ENCODE assay signal across 11 cellular contexts in the genomic region with DNA sequence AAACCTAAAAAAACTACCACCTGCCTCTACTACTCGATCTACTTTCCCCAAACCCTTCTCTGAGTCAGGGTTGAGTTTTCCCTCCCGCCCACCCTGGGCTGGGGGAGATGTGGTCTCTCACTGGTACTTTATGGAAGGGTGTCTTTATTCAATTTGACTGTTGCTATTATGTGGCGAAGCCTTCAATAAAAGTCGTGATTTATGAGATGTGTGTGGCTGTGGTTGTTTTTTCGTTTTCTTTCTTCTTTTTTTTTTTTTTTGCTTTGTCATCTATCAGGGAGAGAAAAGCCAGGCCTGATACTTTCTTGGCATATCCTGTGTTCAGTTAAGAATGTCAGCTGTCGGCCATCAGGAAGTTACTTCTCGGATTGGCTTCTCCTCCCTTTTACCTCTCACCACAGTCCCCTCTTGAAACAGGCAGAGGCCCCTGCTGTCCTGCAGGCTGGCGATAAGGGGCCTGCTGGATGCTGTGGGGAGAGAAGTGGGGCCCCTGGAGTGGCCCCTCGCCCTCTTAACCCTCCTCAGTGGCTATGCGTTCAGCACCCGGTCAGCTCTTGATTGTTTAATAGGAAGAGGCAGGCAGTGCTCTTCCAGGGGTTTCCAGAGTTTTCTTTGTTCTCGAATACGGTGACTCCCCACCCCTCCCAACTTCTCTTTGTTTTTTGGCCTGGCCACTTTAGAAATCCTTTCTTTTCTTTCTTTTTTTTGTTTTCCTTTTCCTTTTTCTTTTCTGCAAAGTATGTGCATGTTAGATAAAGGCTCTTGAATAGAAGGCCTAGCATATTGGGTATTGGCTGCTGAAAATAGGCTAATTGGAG.
DNase-seq lines count a peak whose midpoint lies in the region; ATAC-seq and TF ChIP-seq lines count a peak whose summit lies in the region.
"Had no signal": no experiment of that assay in that cellular context is flagged by ENCODE, and none has a peak within 500 bp of the region (broad histone marks: within the 10 kb centered on the region; RNA-seq: fewer than 3 reads in every experiment).

No MANE protein-coding gene starts in this region.

- H3K36me3 ChIP-seq in smooth muscle cell (ENCODE audit: low read depth): no peaks in the 10 kb centered on the region
- H3K36me3 ChIP-seq: transverse colon had no signal

- H3K9ac ChIP-seq in smooth muscle cell (ENCODE audit: low read depth): no peak overlapping the region

- H3K27me3 Mint-ChIP-seq in WTC11 (ENCODE audit: low read depth): no peaks in the 10 kb centered on the region

- no peak overlapping the region for H3K4me3 Mint-ChIP-seq in WTC11

- WGBS in smooth muscle cell (ENCODE audit: low lambda C conversion rate): 25% methylated on average over 13 of the region's 13 CpGs

- peak overlapping the region; percentile 65 for H3K4me2 ChIP-seq in smooth muscle cell

- peaks cover 3% of the 10 kb centered on the region for H4K20me1 ChIP-seq in smooth muscle cell (ENCODE audit: low read depth)

- no peak for TF ChIP-seq CTCF in WTC11 (IDR thresholded peaks at IDR 0.05)
- TF ChIP-seq CTCF in smooth muscle cell (IDR thresholded peaks at IDR 0.05; ENCODE audit: borderline replicate concordance, insufficient read depth, poor library complexity, severe bottlenecking): no peak

- H3K27me3 ChIP-seq in smooth muscle cell (ENCODE audit: low read depth): no peaks in the 10 kb centered on the region
- H3K27me3 ChIP-seq: transverse colon had no signal

- H3K4me1 ChIP-seq in smooth muscle cell (ENCODE audit: low read depth): peaks cover 17% of the 10 kb centered on the region

- intact Hi-C loops in left cardiac atrium (cut with DNase I): no loop called here

- DNase-seq in NCI-H2227 treated with DMSO at 0.1 percent for 48 hours (lab: John Stamatoyannopoulos, UW) (peak; percentile 49), NCI-H2227 (lab: John Stamatoyannopoulos, UW; ENCODE audit: unreplicated experiment) (no peak), WTC11 (ENCODE audit: low spot score) (no peak), left cardiac atrium (no peak), smooth muscle cell (lab: John Stamatoyannopoulos, UW; ENCODE audit: unreplicated experiment) (no peak), 8988T (no peak), D341Med (ENCODE audit: low spot score) (no peak), mucosa of gallbladder (ENCODE audit: low spot score) (no peak)
- DNase-seq: NCI-H2081, transverse colon had no signal

- no peak overlapping the region for H2AFZ ChIP-seq in smooth muscle cell (ENCODE audit: low read depth)

- no peaks in the 10 kb centered on the region for H3K9me3 ChIP-seq in smooth muscle cell (replicated peaks; ENCODE audit: low read depth)
- H3K9me3 ChIP-seq: transverse colon had no signal

- H3K27ac Mint-ChIP-seq in WTC11: peak overlapping the region; percentile 82

- H3K9me3 Mint-ChIP-seq in WTC11: peaks cover 2% of the 10 kb centered on the region

- H3F3A ChIP-seq in smooth muscle cell (ENCODE audit: low read depth): peaks cover 3% of the 10 kb centered on the region

- no peak overlapping the region for H3K4me3 ChIP-seq in smooth muscle cell
- H3K4me3 ChIP-seq: transverse colon had no signal

- POLR2A ChIA-PET in WTC11 (lab: Charles Lee): no interaction called here

- CTCF ChIA-PET in WTC11 (lab: Charles Lee): no interaction called here

- ATAC-seq in WTC11: peak; percentile 73
- peak; percentile 64 to 80 for ATAC-seq in left cardiac atrium

- H3K79me2 ChIP-seq in smooth muscle cell (ENCODE audit: low read depth): peaks cover 6% of the 10 kb centered on the region

- peak overlapping the region; percentile 62 for H3K27ac ChIP-seq in smooth muscle cell (ENCODE audit: low read depth)
- H3K27ac ChIP-seq: transverse colon, VCaP had no signal

- H3K36me3 Mint-ChIP-seq in WTC11: peaks cover 7% of the 10 kb centered on the region; the same call in 1 of the 2 replicates

- H3K4me1 Mint-ChIP-seq in WTC11: peaks cover 55% of the 10 kb centered on the region

TF ChIP-seq in WTC11, 78 proteins besides CTCF, POLR2A, EP300 and RAD21:
- TF ChIP-seq ZNF423 (CRISPR knock-in tag; IDR thresholded peaks at IDR 0.05) (peak; percentile 51; the same call in 1 of the 2 replicates), NFE2L1 (CRISPR knock-in tag; IDR thresholded peaks at IDR 0.05) (peak; percentile 53; the same call in 1 of the 2 replicates), FOXK1 (CRISPR knock-in tag; IDR thresholded peaks at IDR 0.05) (no peak)
